Comparison of ENCODE assay signal across 21 cellular contexts in the genomic region with DNA sequence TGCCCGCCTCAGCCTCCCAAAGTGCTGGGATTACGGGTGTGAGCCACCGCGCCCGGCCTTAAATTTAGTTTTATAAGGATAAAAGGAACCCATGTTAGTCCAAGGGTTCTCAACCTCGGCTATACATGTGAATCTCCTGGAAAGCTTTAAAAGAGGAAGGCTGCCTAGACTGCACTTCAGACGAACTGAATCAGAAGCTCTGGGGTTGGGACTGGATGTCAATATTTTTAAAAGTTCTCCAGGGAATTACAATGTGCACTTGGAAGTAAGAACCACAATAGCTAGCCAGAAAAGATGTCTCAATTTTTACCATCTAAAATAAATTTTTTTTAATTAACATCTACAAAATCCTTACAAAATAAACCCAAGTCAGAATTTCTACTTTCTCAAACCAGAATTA.
"Had no signal": no experiment of that assay in that cellular context is flagged by ENCODE, and none has a peak within 500 bp of the region (broad histone marks: within the 10 kb centered on the region; RNA-seq: fewer than 3 reads in every experiment).

No MANE protein-coding gene starts in this region.

- H3K27ac Mint-ChIP-seq: activated B cell treated with CpG ODN at 0.5 μM for 24 hours; activated CD4-positive, alpha-beta memory T cell treated with anti-CD3 and anti-CD28 coated beads, Interleukin-2, amount 10 ng/mL, durations not matched to agents 7 days and 5 days; activated CD8-positive, alpha-beta memory T cell treated with anti-CD3 and anti-CD28 coated beads, Interleukin-2, amount 10 ng/mL, durations not matched to agents 7 days and 5 days; activated naive CD8-positive, alpha-beta T cell treated with anti-CD3 and anti-CD28 coated beads, Interleukin-2, amount 10 ng/mL, durations not matched to agents 7 days and 5 days; activated T-helper 2 cell treated with anti-CD3 and anti-CD28 coated beads, Interferon-gamma antibody, Interleukin-2, Interleukin-4, amounts not matched to agents 10 μg/mL and 5 μg/mL and 100 μg/mL, durations not matched to agents 14 hours and 24 hours and 36 hours; brain had no signal

- H3K79me2 ChIP-seq: hepatocyte had no signal

- H3K4me2 ChIP-seq: hepatocyte had no signal

- H3K27me3 Mint-ChIP-seq: activated B cell treated with CpG ODN at 0.5 μM for 24 hours; activated CD4-positive, alpha-beta memory T cell treated with anti-CD3 and anti-CD28 coated beads, Interleukin-2, amount 10 ng/mL, durations not matched to agents 7 days and 5 days; activated CD8-positive, alpha-beta memory T cell treated with anti-CD3 and anti-CD28 coated beads, Interleukin-2, amount 10 ng/mL, durations not matched to agents 7 days and 5 days; activated naive CD8-positive, alpha-beta T cell treated with anti-CD3 and anti-CD28 coated beads, Interleukin-2, amount 10 ng/mL, durations not matched to agents 7 days and 5 days; brain; central memory CD8-positive, alpha-beta T cell had no signal

- H3K9me3 Mint-ChIP-seq: activated B cell treated with CpG ODN at 0.5 μM for 24 hours; activated CD4-positive, alpha-beta memory T cell treated with anti-CD3 and anti-CD28 coated beads, Interleukin-2, amount 10 ng/mL, durations not matched to agents 7 days and 5 days; activated naive CD8-positive, alpha-beta T cell treated with anti-CD3 and anti-CD28 coated beads, Interleukin-2, amount 10 ng/mL, durations not matched to agents 7 days and 5 days; activated T-helper 2 cell treated with anti-CD3 and anti-CD28 coated beads, Interferon-gamma antibody, Interleukin-2, Interleukin-4, amounts not matched to agents 10 μg/mL and 5 μg/mL and 100 μg/mL, durations not matched to agents 14 hours and 24 hours and 36 hours; brain; central memory CD8-positive, alpha-beta T cell had no signal

- H3K27me3 ChIP-seq: hepatocyte, stomach, testis, upper lobe of left lung had no signal

- H3K4me3 ChIP-seq: coronary artery, hepatocyte, stomach, testis, upper lobe of left lung had no signal

- ATAC-seq: activated CD8-positive, alpha-beta memory T cell treated with anti-CD3 and anti-CD28 coated beads, Interleukin-2, amount 10 ng/mL, durations not matched to agents 7 days and 5 days had no signal

- H3K4me3 Mint-ChIP-seq: activated B cell treated with CpG ODN at 0.5 μM for 24 hours; activated CD4-positive, alpha-beta memory T cell treated with anti-CD3 and anti-CD28 coated beads, Interleukin-2, amount 10 ng/mL, durations not matched to agents 7 days and 5 days; activated CD8-positive, alpha-beta memory T cell treated with anti-CD3 and anti-CD28 coated beads, Interleukin-2, amount 10 ng/mL, durations not matched to agents 7 days and 5 days; activated naive CD8-positive, alpha-beta T cell treated with anti-CD3 and anti-CD28 coated beads, Interleukin-2, amount 10 ng/mL, durations not matched to agents 7 days and 5 days; brain; central memory CD8-positive, alpha-beta T cell had no signal

- H3K27ac ChIP-seq: hepatocyte, stomach, testis, upper lobe of left lung had no signal

- H3K9me3 ChIP-seq: stomach, testis, upper lobe of left lung had no signal

- H3K4me1 Mint-ChIP-seq: activated B cell treated with CpG ODN at 0.5 μM for 24 hours; activated CD8-positive, alpha-beta memory T cell treated with anti-CD3 and anti-CD28 coated beads, Interleukin-2, amount 10 ng/mL, durations not matched to agents 7 days and 5 days; activated naive CD8-positive, alpha-beta T cell treated with anti-CD3 and anti-CD28 coated beads, Interleukin-2, amount 10 ng/mL, durations not matched to agents 7 days and 5 days had no signal

- FAIRE-seq: endometrium, islet of Langerhans, small intestine had no signal

- H2AFZ ChIP-seq: hepatocyte had no signal

- DNase-seq: activated B cell treated with CpG ODN at 0.5 μM for 24 hours; activated CD4-positive, alpha-beta memory T cell treated with anti-CD3 and anti-CD28 coated beads, Interleukin-2, amount 10 ng/mL, durations not matched to agents 7 days and 5 days; activated CD4-positive, alpha-beta T cell treated with anti-CD3 and anti-CD28 coated beads for 48 hours; activated CD8-positive, alpha-beta memory T cell treated with anti-CD3 and anti-CD28 coated beads, Interleukin-2, amount 10 ng/mL, durations not matched to agents 7 days and 5 days; activated naive CD4-positive, alpha-beta T cell treated with Interleukin-2 at 50 U/mL for 16 hours; activated naive CD8-positive, alpha-beta T cell treated with anti-CD3 and anti-CD28 coated beads, Interleukin-2, amount 10 ng/mL, durations not matched to agents 7 days and 5 days; amygdala; occipital lobe; retina; small intestine; stimulated activated CD4-positive, alpha-beta T cell treated with anti-CD3 and anti-CD28 coated beads, Interleukin-4, amount 100 ng/mL, for 1 hour; stomach; testis had no signal

- H3K4me1 ChIP-seq: testis had no signal
